8 cellular contexts compared by ENCODE assay signal in genomic region chr9:83649080-83649479, GRCh38. TPM values are rescaled to one million over a fixed set of nuclear protein-coding genes. Genes with fewer than 3 reads are reported as not detected.
DNase-seq lines count a peak whose midpoint lies in the region; ATAC-seq, FAIRE-seq and TF ChIP-seq lines count a peak whose summit lies in the region.

No MANE protein-coding gene starts in this region.

- POLR2A ChIA-PET in CD8-positive, alpha-beta T cell (lab: Charles Lee): interaction anchor here (1.1 kb wide), 1 partner anchor 17 kb away, joined by 3 read pairs; no protein-coding TSS in a partner anchor

- H3K9me3 Mint-ChIP-seq in CD8-positive, alpha-beta T cell: no peaks in the 10 kb centered on the region

- H3K27me3 ChIP-seq in CD8-positive, alpha-beta T cell (ENCODE audit: insufficient read depth, low read length): no peaks in the 10 kb centered on the region
- H3K27me3 ChIP-seq in bronchial epithelial cell (ENCODE audit: control insufficient read depth, insufficient read depth, low read length): no peaks in the 10 kb centered on the region

- intact Hi-C loops in CD8-positive, alpha-beta T cell (cut with DNase I, micrococcal nuclease): loop anchor here (1.0 to 2.0 kb wide), 4 partner anchors 28 to 315 kb away; no protein-coding TSS in a partner anchor
- intact Hi-C loops in left colon (cut with DNase I, micrococcal nuclease): no loop called here

- H3K27ac Mint-ChIP-seq in CD8-positive, alpha-beta T cell: peak overlapping the region; percentile 14

- no peak for FAIRE-seq in bronchial epithelial cell (lab: Jason Lieb, UNC)

- CTCF ChIA-PET in CD8-positive, alpha-beta T cell (lab: Charles Lee): interaction anchor here (0.6 to 4.6 kb wide), 20 partner anchors 9 to 315 kb away, joined by 3 to 71 read pairs (median 6); partner anchors contain the start of genes IDNK and UBQLN1

- H3K4me3 Mint-ChIP-seq in CD8-positive, alpha-beta T cell: no peak overlapping the region

- no peak overlapping the region for H3K4me3 ChIP-seq in CD8-positive, alpha-beta T cell (ENCODE audit: low read depth, low read length)
- H3K4me3 ChIP-seq in bronchial epithelial cell (ENCODE audit: low read depth, low read length): no peak overlapping the region

- no peak overlapping the region for H3K27ac ChIP-seq in CD8-positive, alpha-beta T cell (ENCODE audit: low read depth, low read length)

- H3K4me1 Mint-ChIP-seq in CD8-positive, alpha-beta T cell (ENCODE audit: low read depth): peaks cover 3% of the 10 kb centered on the region

- H3K36me3 Mint-ChIP-seq in CD8-positive, alpha-beta T cell: peaks cover 36% of the 10 kb centered on the region

- peaks cover 15% of the 10 kb centered on the region for H3K36me3 ChIP-seq in CD8-positive, alpha-beta T cell (ENCODE audit: insufficient read depth, low read length)
- H3K36me3 ChIP-seq in bronchial epithelial cell (ENCODE audit: control insufficient read depth, insufficient read depth, low read length): peaks cover 4% of the 10 kb centered on the region

- ATAC-seq in CD8-positive, alpha-beta T cell: peak; percentile 95
- ATAC-seq in GM21526 (IDR thresholded peaks at IDR 0.05; ENCODE audit: low FRiP score, unreplicated experiment) (peak; percentile 61), left colon (peak; percentile 86)

- H3K27me3 Mint-ChIP-seq in CD8-positive, alpha-beta T cell (ENCODE audit: low read depth): no peaks in the 10 kb centered on the region

- no peaks in the 10 kb centered on the region for H3K4me1 ChIP-seq in CD8-positive, alpha-beta T cell (ENCODE audit: insufficient read depth, low read length)

- TF ChIP-seq CTCF in CD8-positive, alpha-beta T cell (IDR thresholded peaks at IDR 0.05): peak; percentile 83
- peak; percentile 83 for TF ChIP-seq CTCF in bronchial epithelial cell (IDR thresholded peaks at IDR 0.05; ENCODE audit: insufficient read depth, low read length, severe bottlenecking)

- DNase-seq in CD8-positive, alpha-beta T cell: peak; percentile 58 to 85 (median 73)
- DNase-seq in NCI-H1092 (lab: John Stamatoyannopoulos, UW) (peak; percentile 26), bronchial epithelial cell (ENCODE audit: low read depth) (peak; percentile 30), left colon (peak; percentile 54 to 79), mesenteric fat pad (ENCODE audit: low spot score) (no peak)
- peak; percentile 50 for DNase-seq in activated CD4-positive, CD25-positive, alpha-beta regulatory T cell treated with anti-CD3 and anti-CD28 coated beads, Interleukin-2, amount 50 U/mL, for 16 hours (ENCODE audit: low read depth, low spot score)
- DNase-seq in stimulated activated CD4-positive, alpha-beta T cell treated with anti-CD3 and anti-CD28 coated beads, TNF-alpha, amount 100 ng/mL, for 1 hour (ENCODE audit: low read depth in 3 of 3, low spot score in 1 of 3): peak; percentile 43 to 67 (median 51)

- H3K9me3 ChIP-seq in CD8-positive, alpha-beta T cell (ENCODE audit: low read length): no peaks in the 10 kb centered on the region

RNA-seq across cellular contexts. Expression of gene IDNK, which starts 26.1 kb away (rescaled TPM):
- 1 to 10 TPM; 4.3 to 4.6 TPM for total RNA-seq in CD8-positive, alpha-beta T cell
- 3.7 and 6.0 TPM in 2 replicates for total RNA-seq in bronchial epithelial cell
- total RNA-seq in left colon: 10 to 100 TPM in 1 of 2 donors, 1 to 10 TPM in 1; 7.2 to 13.4 TPM
- 6.1 TPM for total RNA-seq in mesenteric fat pad

RNA-seq across cellular contexts. Expression of gene UBQLN1, which starts 58.7 kb away (rescaled TPM):
- 100 to 1,000 TPM; 163 to 169 TPM for total RNA-seq in CD8-positive, alpha-beta T cell
- total RNA-seq in bronchial epithelial cell: 96.4 and 124 TPM in 2 replicates
- total RNA-seq in left colon: 10 to 100 TPM; 78.1 to 79.2 TPM
- total RNA-seq in mesenteric fat pad: 108 TPM

Comparison
In these comparisons a context has a peak if more than half of its experiments do, and no peak if none do; other contexts are left out.
1. intact Hi-C loops: an anchor here in CD8-positive, alpha-beta T cell (1.0 to 2.0 kb wide); none called in left colon.